Comparison of ENCODE assay signal across 8 cellular contexts in genomic region chr16:728131-728889, GRCh38. TPM values are rescaled to one million over a fixed set of nuclear protein-coding genes. Genes with fewer than 3 reads are reported as not detected.
DNase-seq lines count a peak whose midpoint lies in the region; ATAC-seq, FAIRE-seq and TF ChIP-seq lines count a peak whose summit lies in the region.

No MANE protein-coding gene starts in this region.

- H3K4me3 ChIP-seq in kidney (ENCODE audit: low read length in 2 of 2): no peak overlapping the region

- H3K9ac ChIP-seq in kidney (ENCODE audit: low read length in 2 of 2): no peak overlapping the region

- no peaks in the 10 kb centered on the region for H3K9me3 ChIP-seq in kidney (ENCODE audit: control insufficient read depth in 1 of 2, low read length in 2 of 2)

- ATAC-seq in HG03469 (IDR thresholded peaks at IDR 0.05; ENCODE audit: unreplicated experiment): no peak

- TF ChIP-seq CTCF in kidney (IDR thresholded peaks at IDR 0.05; ENCODE audit: borderline replicate concordance, extremely low read depth, insufficient read depth): no peak

- H3K36me3 ChIP-seq in kidney (ENCODE audit: control insufficient read depth in 1 of 2, insufficient read depth in 2 of 2, low read length in 2 of 2): no peaks in the 10 kb centered on the region

- FAIRE-seq in GM18507 (lab: Jason Lieb, UNC) (peak; percentile 80), kidney (lab: Jason Lieb, UNC) (no peak)

- H3K4me1 ChIP-seq in kidney (ENCODE audit: control insufficient read depth in 1 of 2, insufficient read depth in 1 of 2, low read depth in 1 of 2, low read length in 2 of 2): peaks cover 0 to 10% of the 10 kb centered on the region in 2 donors

- H3K27ac ChIP-seq in kidney (ENCODE audit: low read depth in 2 of 2, low read length in 2 of 2): no peak overlapping the region

- peak; percentile 81 for DNase-seq in AG08395 (ENCODE audit: low spot score)
- DNase-seq in GM18507 (ENCODE audit: extremely low spot score, insufficient read length, low read depth): peak; percentile 55
- DNase-seq in LoVo (ENCODE audit: low spot score): peak; percentile 87
- DNase-seq in UCSD-AML1 (lab: John Stamatoyannopoulos, UW; ENCODE audit: unreplicated experiment): peak; percentile 53
- peak; percentile 62 for DNase-seq in central memory CD4-positive, alpha-beta T cell
- peak; percentile 93 for DNase-seq in kidney
- peak; percentile 56 for DNase-seq in stimulated activated CD4-positive, alpha-beta T cell treated with anti-CD3 and anti-CD28 coated beads, Interleukin-4, amount 100 ng/mL, for 1 hour

- intact Hi-C loops in kidney (cut with DNase I): no loop called here

RNA-seq across cellular contexts. Expression of gene HAGHL, which starts 1.4 kb away (rescaled TPM):
- 7.5 TPM for total RNA-seq in kidney
- polyA plus RNA-seq in kidney (ENCODE audit: insufficient read depth, low read depth, low replicate concordance): 18.0 TPM

RNA-seq across cellular contexts. Expression of gene CCDC78, which starts 2.1 kb away (rescaled TPM):
- 2.6 TPM for total RNA-seq in kidney
- polyA plus RNA-seq in kidney (ENCODE audit: insufficient read depth, low read depth, low replicate concordance): 1.3 TPM

RNA-seq across cellular contexts. Expression of gene ANTKMT, which starts 7.4 kb away (rescaled TPM):
- 44.1 TPM for total RNA-seq in kidney
- polyA plus RNA-seq in kidney (ENCODE audit: insufficient read depth, low read depth, low replicate concordance): 70.4 TPM

RNA-seq across cellular contexts. Expression of gene CIAO3, which starts 12.5 kb away (rescaled TPM):
- 36.8 TPM for total RNA-seq in kidney
- polyA plus RNA-seq in kidney (ENCODE audit: insufficient read depth, low read depth, low replicate concordance): 37.7 TPM

RNA-seq across cellular contexts. Expression of gene METRN, which starts 13.4 kb away (rescaled TPM):
- total RNA-seq in kidney: 34.9 TPM
- 114 TPM for polyA plus RNA-seq in kidney (ENCODE audit: insufficient read depth, low read depth, low replicate concordance)
